13 cellular contexts compared by ENCODE assay signal in genomic region chr12:108526482-108527234, GRCh38. TPM values are rescaled to one million over a fixed set of nuclear protein-coding genes. Genes with fewer than 3 reads are reported as not detected.
DNase-seq lines count a peak whose midpoint lies in the region; ATAC-seq and TF ChIP-seq lines count a peak whose summit lies in the region.
"Had no signal": no experiment of that assay in that cellular context is flagged by ENCODE, and none has a peak within 500 bp of the region (broad histone marks: within the 10 kb centered on the region; RNA-seq: fewer than 3 reads in every experiment).

No MANE protein-coding gene starts in this region.

- no peak for DNase-seq in stimulated activated naive CD8-positive, alpha-beta T cell treated with anti-CD3 and anti-CD28 coated beads, Interleukin-15, Interleukin-2, amounts not matched to agents 100 U/mL and 50 U/mL, for 24 hours
- DNase-seq in RPMI7951 (ENCODE audit: low read depth) = peak; percentile 84
- DNase-seq in fibroblast of lung (ENCODE audit: low read depth in 2 of 2) = peak; percentile 19 to 51
- DNase-seq in NCI-H1436 (lab: John Stamatoyannopoulos, UW) = no peak
- DNase-seq in DMS53 treated with DMSO at 0.1 percent for 48 hours (lab: John Stamatoyannopoulos, UW; ENCODE audit: unreplicated experiment) = no peak
- DNase-seq in CD4-positive, alpha-beta memory T cell = no peak
- DNase-seq: CD8-positive, alpha-beta T cell; KG1; NCI-H524; SW 1271; upper lobe of left lung had no signal

- no peak overlapping the region for H3K9ac ChIP-seq in fibroblast of lung (ENCODE audit: insufficient read depth, low read length)

- no peak overlapping the region for H3K27ac ChIP-seq in fibroblast of lung (ENCODE audit: insufficient read depth, low read length)
- H3K27ac ChIP-seq in CD4-positive, alpha-beta memory T cell (ENCODE audit: low read depth, low read length) = no peak overlapping the region
- H3K27ac ChIP-seq: upper lobe of left lung had no signal

- TF ChIP-seq CTCF in fibroblast of lung (conservative IDR thresholded peaks at IDR 0.05 in 1 of 2, IDR thresholded peaks at IDR 0.05 in 1 of 2; ENCODE audit: low read depth in 1 of 2, low read length in 2 of 2) = peak; percentile 15 to 16

- no peaks in the 10 kb centered on the region for H3K9me3 ChIP-seq in fibroblast of lung (ENCODE audit: control insufficient read depth, insufficient read depth, low read depth, low read length)
- no peaks in the 10 kb centered on the region for H3K9me3 ChIP-seq in CD4-positive, alpha-beta memory T cell (ENCODE audit: control insufficient read depth in 1 of 2, low read length in 2 of 2)
- H3K9me3 ChIP-seq: upper lobe of left lung had no signal

- H3K4me3 Mint-ChIP-seq in stimulated activated naive CD8-positive, alpha-beta T cell treated with anti-CD3 and anti-CD28 coated beads, Interleukin-15, Interleukin-2, amounts not matched to agents 100 ng/mL and 50 ng/mL, for 24 hours = no peak overlapping the region
- H3K4me3 Mint-ChIP-seq in CD4-positive, alpha-beta memory T cell = no peak overlapping the region
- H3K4me3 Mint-ChIP-seq: CD8-positive, alpha-beta T cell had no signal

- no peaks in the 10 kb centered on the region for H3K79me2 ChIP-seq in fibroblast of lung (ENCODE audit: control insufficient read depth, insufficient read depth, low read length)

- H3K27ac Mint-ChIP-seq in stimulated activated naive CD8-positive, alpha-beta T cell treated with anti-CD3 and anti-CD28 coated beads, Interleukin-15, Interleukin-2, amounts not matched to agents 100 ng/mL and 50 ng/mL, for 24 hours = peak overlapping the region; percentile 50
- peak overlapping the region in 1 of 7 donors; percentile 91 for H3K27ac Mint-ChIP-seq in CD4-positive, alpha-beta memory T cell
- H3K27ac Mint-ChIP-seq: CD8-positive, alpha-beta T cell had no signal

- no peak overlapping the region for H3K4me3 ChIP-seq in fibroblast of lung (replicated peaks in 1 of 4; ENCODE audit: control extremely low read depth in 1 of 4, insufficient read depth in 1 of 4, low read depth in 3 of 4, low read length in 4 of 4)
- H3K4me3 ChIP-seq in CD4-positive, alpha-beta memory T cell (ENCODE audit: low read length in 2 of 2) = no peak overlapping the region
- H3K4me3 ChIP-seq: upper lobe of left lung had no signal

- peaks cover 8% of the 10 kb centered on the region for H3K4me1 ChIP-seq in fibroblast of lung (ENCODE audit: control insufficient read depth, extremely low read depth, insufficient read depth, low read length)
- H3K4me1 ChIP-seq in CD4-positive, alpha-beta memory T cell (ENCODE audit: insufficient read depth, low read length) = no peaks in the 10 kb centered on the region
- H3K4me1 ChIP-seq: upper lobe of left lung had no signal

- ATAC-seq in stimulated activated naive CD8-positive, alpha-beta T cell treated with anti-CD3 and anti-CD28 coated beads, Interleukin-15, Interleukin-2, amounts not matched to agents 100 U/mL and 50 U/mL, for 24 hours = no peak
- ATAC-seq in HG03520 (IDR thresholded peaks at IDR 0.05; ENCODE audit: unreplicated experiment) = no peak
- ATAC-seq: CD8-positive, alpha-beta T cell had no signal

- H3K36me3 ChIP-seq in fibroblast of lung (ENCODE audit: control insufficient read depth, insufficient read depth, low read length) = peaks cover 27% of the 10 kb centered on the region
- H3K36me3 ChIP-seq in CD4-positive, alpha-beta memory T cell (ENCODE audit: insufficient read depth, low read length) = peaks cover 89% of the 10 kb centered on the region

- peaks cover 7% of the 10 kb centered on the region for H3K4me1 Mint-ChIP-seq in stimulated activated naive CD8-positive, alpha-beta T cell treated with anti-CD3 and anti-CD28 coated beads, Interleukin-15, Interleukin-2, amounts not matched to agents 100 ng/mL and 50 ng/mL, for 24 hours (ENCODE audit: low read depth)
- H3K4me1 Mint-ChIP-seq in CD4-positive, alpha-beta memory T cell = peaks cover 0 to 4% (median 0%) of the 10 kb centered on the region in 4 donors

- peaks cover 91% of the 10 kb centered on the region for H3K36me3 Mint-ChIP-seq in stimulated activated naive CD8-positive, alpha-beta T cell treated with anti-CD3 and anti-CD28 coated beads, Interleukin-15, Interleukin-2, amounts not matched to agents 100 ng/mL and 50 ng/mL, for 24 hours (ENCODE audit: low read depth)
- peaks cover 60 to 89% of the 10 kb centered on the region in 2 donors for H3K36me3 Mint-ChIP-seq in CD4-positive, alpha-beta memory T cell

- intact Hi-C loops in CD4-positive, alpha-beta memory T cell (cut with micrococcal nuclease) = no loop called here

- no peaks in the 10 kb centered on the region for H3K27me3 Mint-ChIP-seq in stimulated activated naive CD8-positive, alpha-beta T cell treated with anti-CD3 and anti-CD28 coated beads, Interleukin-15, Interleukin-2, amounts not matched to agents 100 ng/mL and 50 ng/mL, for 24 hours
- H3K27me3 Mint-ChIP-seq in CD4-positive, alpha-beta memory T cell = no peaks in the 10 kb centered on the region

- H2AFZ ChIP-seq in fibroblast of lung (ENCODE audit: low read length) = no peak overlapping the region

- H4K20me1 ChIP-seq in fibroblast of lung (ENCODE audit: control insufficient read depth, extremely low read depth, insufficient read depth, low read length) = no peaks in the 10 kb centered on the region

- no peak overlapping the region for H3K4me2 ChIP-seq in fibroblast of lung (ENCODE audit: extremely low read depth, insufficient read depth, low read length)

- H3K9me3 Mint-ChIP-seq in stimulated activated naive CD8-positive, alpha-beta T cell treated with anti-CD3 and anti-CD28 coated beads, Interleukin-15, Interleukin-2, amounts not matched to agents 100 ng/mL and 50 ng/mL, for 24 hours = no peaks in the 10 kb centered on the region
- H3K9me3 Mint-ChIP-seq in CD4-positive, alpha-beta memory T cell = no peaks in the 10 kb centered on the region
- H3K9me3 Mint-ChIP-seq: CD8-positive, alpha-beta T cell had no signal

- POLR2A ChIA-PET in CD4-positive, alpha-beta memory T cell (lab: Charles Lee; ENCODE audit: partially characterized antibody) = interaction anchor here (0.6 kb wide), 1 partner anchor 124 kb away, joined by 3 read pairs; no protein-coding TSS in a partner anchor

- CTCF ChIA-PET in CD4-positive, alpha-beta memory T cell (lab: Charles Lee; ENCODE audit: partially characterized antibody) = no interaction called here

- H3K27me3 ChIP-seq in fibroblast of lung (ENCODE audit: control insufficient read depth, insufficient read depth, low read length) = no peaks in the 10 kb centered on the region
- no peaks in the 10 kb centered on the region for H3K27me3 ChIP-seq in CD4-positive, alpha-beta memory T cell (ENCODE audit: insufficient read depth, low read length)
- H3K27me3 ChIP-seq: upper lobe of left lung had no signal

RNA-seq across cellular contexts. Expression of gene FICD, which starts 11.6 kb away (rescaled TPM):
- 3.5 and 3.6 TPM in 2 replicates for total RNA-seq in RPMI7951 (2014; rRNA removed; shearing (Covaris generic))
- 8.2 and 8.6 TPM in 2 replicates for total RNA-seq in fibroblast of lung
- 1.9 and 2.1 TPM in 2 replicates for polyA plus RNA-seq in fibroblast of lung
- 5.9 and 7.1 TPM in 2 replicates for polyA plus RNA-seq in fibroblast of lung (2012)
- 4.6 and 9.7 TPM in 2 replicates for polyA minus RNA-seq in fibroblast of lung (ENCODE audit: low replicate concordance)
- 10 to 100 TPM; 10.6 to 12.3 TPM for total RNA-seq in CD4-positive, alpha-beta memory T cell
- polyA plus RNA-seq in CD4-positive, alpha-beta memory T cell = 1 to 10 TPM; 2.3 to 3.9 TPM

RNA-seq across cellular contexts. Expression of gene SART3, which starts 34.3 kb away (rescaled TPM):
- 32.5 and 37.6 TPM in 2 replicates for total RNA-seq in RPMI7951 (2014; rRNA removed; shearing (Covaris generic))
- total RNA-seq in fibroblast of lung = 62.1 and 157 TPM in 2 replicates
- polyA plus RNA-seq in fibroblast of lung = 15.5 and 23.4 TPM in 2 replicates
- 26.5 and 32.5 TPM in 2 replicates for polyA plus RNA-seq in fibroblast of lung (2012)
- polyA minus RNA-seq in fibroblast of lung (ENCODE audit: low replicate concordance) = 11.4 and 30.3 TPM in 2 replicates
- total RNA-seq in CD4-positive, alpha-beta memory T cell = 100 to 1,000 TPM; 101 to 112 TPM
- polyA plus RNA-seq in CD4-positive, alpha-beta memory T cell = 10 to 100 TPM; 25.9 to 52.5 TPM

RNA-seq across cellular contexts. Expression of gene ISCU, which starts 35.7 kb away (rescaled TPM):
- 120 and 127 TPM in 2 replicates for total RNA-seq in RPMI7951 (2014; rRNA removed; shearing (Covaris generic))
- total RNA-seq in fibroblast of lung = 226 and 313 TPM in 2 replicates
- polyA plus RNA-seq in fibroblast of lung = 127 and 137 TPM in 2 replicates
- polyA plus RNA-seq in fibroblast of lung (2012) = 99.0 and 118 TPM in 2 replicates
- 18.3 and 19.0 TPM in 2 replicates for polyA minus RNA-seq in fibroblast of lung (ENCODE audit: low replicate concordance)
- total RNA-seq in CD4-positive, alpha-beta memory T cell = 100 to 1,000 TPM; 182 to 195 TPM
- 100 to 1,000 TPM; 267 to 316 TPM for polyA plus RNA-seq in CD4-positive, alpha-beta memory T cell

Comparison
In these comparisons a context has a peak if more than half of its experiments do, and no peak if none do; other contexts are left out.
1. DNase-seq: peak in RPMI7951 (single experiment) and fibroblast of lung (2 of 2); none in stimulated activated naive CD8-positive, alpha-beta T cell treated with anti-CD3 and anti-CD28 coated beads, Interleukin-15, Interleukin-2, amounts not matched to agents 100 U/mL and 50 U/mL, for 24 hours (single experiment), NCI-H1436 (single experiment), DMS53 treated with DMSO at 0.1 percent for 48 hours (single experiment) and CD4-positive, alpha-beta memory T cell (0 of 5).